ENCODE assay signal across 8 cellular contexts in the genomic region with DNA sequence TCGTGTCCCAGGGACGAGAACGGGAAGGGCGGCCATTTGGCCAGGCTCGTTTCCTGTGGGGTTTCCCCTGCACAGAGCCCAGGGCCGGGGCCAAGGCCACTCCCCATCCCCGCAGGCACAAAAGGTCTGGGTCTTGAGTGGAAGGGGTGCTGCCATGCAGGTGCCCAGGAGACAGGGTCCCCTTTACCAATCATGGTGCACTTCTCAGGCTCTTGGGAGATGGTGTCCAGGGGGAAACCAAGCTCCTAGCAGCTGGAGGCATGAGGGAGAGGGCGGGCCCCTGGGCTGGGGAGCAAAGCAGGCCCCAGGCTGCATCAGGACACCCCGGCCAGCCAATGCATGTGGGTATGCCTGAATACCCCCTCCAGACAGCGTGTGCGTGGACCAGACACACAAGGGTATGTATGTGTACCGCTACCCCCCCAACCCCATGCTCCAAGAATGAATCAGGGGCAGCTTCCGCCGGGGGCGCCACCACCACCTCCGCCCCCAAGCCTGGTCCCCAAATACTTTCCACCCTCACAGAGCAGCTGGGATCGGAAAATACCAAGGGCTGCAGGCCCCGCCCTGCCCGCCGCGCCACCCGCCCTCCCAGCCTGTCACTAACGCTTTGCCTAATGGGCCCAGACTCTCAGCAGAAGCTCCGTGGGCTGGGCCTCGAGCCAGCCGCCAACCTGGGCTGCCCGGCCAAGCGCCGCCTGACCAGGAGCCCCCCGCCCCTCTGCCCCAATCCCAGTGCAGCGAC.
DNase-seq lines count a peak whose midpoint lies in the region; ATAC-seq and TF ChIP-seq lines count a peak whose summit lies in the region.

No MANE protein-coding gene starts in this region.

- peaks cover 45% of the 10 kb centered on the region for H3F3A ChIP-seq in MM.1S (ENCODE audit: insufficient read depth, low read length)

- H3K27ac ChIP-seq in MM.1S (ENCODE audit: low read length), result peak overlapping the region; percentile 95
- peak overlapping the region; percentile 87 for H3K27ac ChIP-seq in cingulate gyrus (ENCODE audit: low read depth, low read length)

- peak; percentile 34 for ATAC-seq in GM19467 (IDR thresholded peaks at IDR 0.05; ENCODE audit: unreplicated experiment)

- peak overlapping the region; percentile 97 for H3K9ac ChIP-seq in MM.1S (ENCODE audit: low read length)

- H2AFZ ChIP-seq in MM.1S (ENCODE audit: low read length), result no peak overlapping the region

- peak overlapping the region; percentile 95 for H3K4me2 ChIP-seq in MM.1S (ENCODE audit: low read depth, low read length)

- no peaks in the 10 kb centered on the region for H3K27me3 ChIP-seq in MM.1S (replicated peaks; ENCODE audit: insufficient read depth, low read length)

- no peaks in the 10 kb centered on the region for H3K36me3 ChIP-seq in MM.1S (replicated peaks; ENCODE audit: insufficient read depth, low read length)

- no peaks in the 10 kb centered on the region for H4K20me1 ChIP-seq in MM.1S (ENCODE audit: insufficient read depth, low read length)

- peaks cover 66% of the 10 kb centered on the region for H3K79me2 ChIP-seq in MM.1S (ENCODE audit: low read length)

- H3K4me3 ChIP-seq in MM.1S (ENCODE audit: low read length), result peak overlapping the region; percentile 88

- H3K9me2 ChIP-seq in MM.1S (replicated peaks; ENCODE audit: insufficient read depth, low read length), result no peaks in the 10 kb centered on the region

- TF ChIP-seq CTCF in MM.1S (IDR thresholded peaks at IDR 0.05; ENCODE audit: low read length), result no peak

- no peaks in the 10 kb centered on the region for H3K9me3 ChIP-seq in MM.1S (replicated peaks; ENCODE audit: insufficient read depth, low read length)

- peaks cover 15% of the 10 kb centered on the region for H3K4me1 ChIP-seq in MM.1S (ENCODE audit: low read length)

- DNase-seq in C1 segment of cervical spinal cord (lab: John Stamatoyannopoulos, UW) (peak in 9 of 14 donors; percentile 18 to 82 (median 53)), MM.1S (peak; percentile 79), medulla oblongata (ENCODE audit: extremely low spot score) (peak; percentile 72), NCI-H146 (lab: John Stamatoyannopoulos, UW) (no peak)
- DNase-seq in activated CD4-positive, alpha-beta T cell treated with anti-CD3 and anti-CD28 coated beads for 4 hours, result peak; percentile 86 to 91
- peak; percentile 85 to 89 for DNase-seq in stimulated activated CD8-positive, alpha-beta memory T cell treated with anti-CD3 and anti-CD28 coated beads, Interleukin-15, amount 100 ng/mL, for 4 hours (ENCODE audit: low read depth in 2 of 2)
